11 cellular contexts compared by ENCODE assay signal in genomic region chr1:107477233-107477632, GRCh38.
DNase-seq lines count a peak whose midpoint lies in the region; ATAC-seq and TF ChIP-seq lines count a peak whose summit lies in the region.
"Had no signal": no experiment of that assay in that cellular context is flagged by ENCODE, and none has a peak within 500 bp of the region (broad histone marks: within the 10 kb centered on the region; RNA-seq: fewer than 3 reads in every experiment).

No MANE protein-coding gene starts in this region.

- no peaks in the 10 kb centered on the region for H3K36me3 ChIP-seq in A673 (ENCODE audit: insufficient read depth, low read length, poor library complexity, severe bottlenecking)
- H3K36me3 ChIP-seq in endodermal cell (ENCODE audit: control insufficient read depth, insufficient read depth, low read length), result no peaks in the 10 kb centered on the region
- H3K36me3 ChIP-seq: sigmoid colon had no signal

- intact Hi-C loops in A673 (cut with micrococcal nuclease; ENCODE audit: unreplicated experiment), result no loop called here
- intact Hi-C loops in Right ventricle myocardium superior (cut with DNase I), result no loop called here
- intact Hi-C loops in sciatic nerve (cut with DNase I), result no loop called here

- ATAC-seq in Right ventricle myocardium superior (ENCODE audit: poor library complexity) (no peak), HG02798 (IDR thresholded peaks at IDR 0.05; ENCODE audit: poor library complexity, unreplicated experiment) (no peak), sciatic nerve (no peak)

- H3K9me3 ChIP-seq in A673 (ENCODE audit: low read depth, low read length, poor library complexity, severe bottlenecking), result no peaks in the 10 kb centered on the region
- H3K9me3 ChIP-seq in endodermal cell (ENCODE audit: control insufficient read depth, low read length), result no peaks in the 10 kb centered on the region
- H3K9me3 ChIP-seq: sigmoid colon had no signal

- DNase-seq in A673 (ENCODE audit: low spot score), result peak; percentile 22
- DNase-seq in GM10248 (ENCODE audit: extremely low spot score), result no peak
- DNase-seq in NAMALWA (ENCODE audit: low spot score), result peak; percentile 22
- peak; percentile 82 for DNase-seq in endodermal cell
- DNase-seq in Right ventricle myocardium superior, result no peak
- no peak for DNase-seq in sciatic nerve (ENCODE audit: low spot score)
- no peak for DNase-seq in GOT3 (lab: John Stamatoyannopoulos, UW)
- DNase-seq: COR-L47, sigmoid colon had no signal

- H3K27me3 ChIP-seq in A673 (replicated peaks; ENCODE audit: insufficient read depth, low read depth, low read length, poor library complexity) (no peaks in the 10 kb centered on the region), endodermal cell (ENCODE audit: control insufficient read depth, insufficient read depth, low read length, poor library complexity, severe bottlenecking) (peaks cover 30% of the 10 kb centered on the region)

- no peaks in the 10 kb centered on the region for H3K36me3 Mint-ChIP-seq in endodermal cell (ENCODE audit: low read depth)

- no peaks in the 10 kb centered on the region for H3K9me3 Mint-ChIP-seq in endodermal cell

- H3K4me1 Mint-ChIP-seq in endodermal cell, result peaks cover 19% of the 10 kb centered on the region

- CTCF ChIA-PET in A673 (lab: Charles Lee) (no interaction called here), GM10248 (lab: Yijun Ruan, JAX) (interaction anchor here (1.1 to 3.5 kb wide), 11 partner anchors 9 to 52 kb away, joined by 3 to 23 read pairs (median 6); no protein-coding TSS in a partner anchor)

- H3K27ac Mint-ChIP-seq in endodermal cell, result no peak overlapping the region

- BruUV-seq in A673 (replicated peaks; lab: Mats Ljungman, UMichigan), result no TSS peak

- POLR2A ChIA-PET in A673 (lab: Charles Lee; ENCODE audit: low non-redundant PET), result no interaction called here
- POLR2A ChIA-PET in GM10248 (lab: Yijun Ruan, JAX), result no interaction called here

- no peak overlapping the region for H3K4me3 Mint-ChIP-seq in endodermal cell

- no peak overlapping the region for H3K9ac ChIP-seq in endodermal cell (ENCODE audit: extremely low read depth, low read length, poor library complexity, severe bottlenecking)

- H3K27me3 Mint-ChIP-seq in endodermal cell (ENCODE audit: insufficient read depth), result peaks cover 37% of the 10 kb centered on the region

- no peak overlapping the region for H3K4me3 ChIP-seq in A673 (ENCODE audit: low read depth, low read length, poor library complexity, severe bottlenecking)
- no peak overlapping the region for H3K4me3 ChIP-seq in endodermal cell (ENCODE audit: low read length)
- H3K4me3 ChIP-seq: coronary artery, sigmoid colon had no signal

- 89 to 94% methylated on average over 1 to 2 of the region's 2 CpGs for WGBS in endodermal cell (ENCODE audit: insufficient coverage in 1 of 2, insufficient read length in 1 of 2), 2 experiments

- no peaks in the 10 kb centered on the region for H3K4me1 ChIP-seq in A673 (ENCODE audit: insufficient read depth, low read length, poor library complexity, severe bottlenecking)
- H3K4me1 ChIP-seq in endodermal cell (ENCODE audit: control insufficient read depth, insufficient read depth, low read length), result no peaks in the 10 kb centered on the region

- no peak overlapping the region for H3K27ac ChIP-seq in A673 (ENCODE audit: low read depth, low read length, poor library complexity, severe bottlenecking)
- H3K27ac ChIP-seq in endodermal cell (ENCODE audit: low read depth, low read length), result no peak overlapping the region
- H3K27ac ChIP-seq: coronary artery, sigmoid colon had no signal

- TF ChIP-seq CTCF in A673 (conservative IDR thresholded peaks at IDR 0.05; ENCODE audit: low read depth, low read length), result peak; percentile 63
- TF ChIP-seq CTCF in GM10248 (IDR thresholded peaks at IDR 0.05; ENCODE audit: control extremely low read depth, extremely low read depth, low read depth, missing control alignments), result peak; percentile 33
- TF ChIP-seq CTCF in endodermal cell (conservative IDR thresholded peaks at IDR 0.05), result peak; percentile 83

Comparison
In these comparisons a context has a peak if more than half of its experiments do, and no peak if none do; other contexts are left out.
1. DNase-seq: peak in A673 (single experiment), NAMALWA (single experiment) and endodermal cell (single experiment); none in GM10248 (single experiment), Right ventricle myocardium superior (single experiment), sciatic nerve (single experiment) and GOT3 (single experiment).
2. CTCF ChIP-seq: peak in every context shown above with its lines; median percentile 83 in endodermal cell; 63 in A673; 33 in GM10248.